Comparison of ENCODE assay signal across 8 cellular contexts in genomic region chr1:248825136-248825535, GRCh38. TPM values are rescaled to one million over a fixed set of nuclear protein-coding genes. Genes with fewer than 3 reads are reported as not detected.
DNase-seq lines count a peak whose midpoint lies in the region; ATAC-seq, FAIRE-seq and TF ChIP-seq lines count a peak whose summit lies in the region.

No MANE protein-coding gene starts in this region.

- H3K27me3 ChIP-seq in CD8-positive, alpha-beta memory T cell (ENCODE audit: insufficient read depth, low read length, poor library complexity, severe bottlenecking) = no peaks in the 10 kb centered on the region

- CTCF ChIA-PET in CD8-positive, alpha-beta memory T cell (lab: Charles Lee) = interaction anchor here (1.6 to 5.1 kb wide), 5 partner anchors 13 to 48 kb away, joined by 4 to 49 read pairs (median 6); partner anchors contain the start of genes ZNF672 and ZNF692

- H3K36me3 Mint-ChIP-seq in CD8-positive, alpha-beta memory T cell = peaks cover 0 to 56% (median 8%) of the 10 kb centered on the region in 3 donors

- ATAC-seq in omental fat pad (ENCODE audit: low FRiP score) (no peak), GM18519 (IDR thresholded peaks at IDR 0.05; ENCODE audit: low FRiP score, unreplicated experiment) (no peak)

- peak in 1 of 5 donors; percentile 44 for DNase-seq in CD8-positive, alpha-beta memory T cell
- DNase-seq in RKO (ENCODE audit: low spot score) (peak; percentile 47), epithelial cell of esophagus (ENCODE audit: low read depth) (no peak), omental fat pad (ENCODE audit: low spot score) (peak; percentile 18), pons (ENCODE audit: low spot score) (no peak), AG08395 (ENCODE audit: low spot score) (no peak), D721Med (ENCODE audit: insufficient read length, low spot score) (no peak)

- peaks cover 9% of the 10 kb centered on the region for H3K36me3 ChIP-seq in CD8-positive, alpha-beta memory T cell (ENCODE audit: insufficient read depth, low read length)

- H3K4me3 ChIP-seq in CD8-positive, alpha-beta memory T cell (ENCODE audit: low read length) = peak overlapping the region; percentile 98
- peak overlapping the region; percentile 95 for H3K4me3 ChIP-seq in epithelial cell of esophagus (ENCODE audit: low read length)

- no peak for FAIRE-seq in D721Med (lab: Jason Lieb, UNC)

- H3K9me3 ChIP-seq in CD8-positive, alpha-beta memory T cell (ENCODE audit: low read length) = no peaks in the 10 kb centered on the region

- H3K27ac Mint-ChIP-seq in CD8-positive, alpha-beta memory T cell = peak overlapping the region; percentile 92 to 100 (median 99)

- H3K4me1 Mint-ChIP-seq in CD8-positive, alpha-beta memory T cell = peaks cover 58 to 71% (median 70%) of the 10 kb centered on the region in 3 donors

- no peaks in the 10 kb centered on the region for H3K9me3 Mint-ChIP-seq in CD8-positive, alpha-beta memory T cell

- TF ChIP-seq CTCF in epithelial cell of esophagus (IDR thresholded peaks at IDR 0.05; ENCODE audit: insufficient read depth, low read depth, low read length, missing control alignments) (no peak), omental fat pad (IDR thresholded peaks at IDR 0.05) (no peak), D721Med (IDR thresholded peaks at IDR 0.05; ENCODE audit: insufficient read depth, missing control alignments) (no peak)

- peak overlapping the region; percentile 97 for H3K27ac ChIP-seq in CD8-positive, alpha-beta memory T cell (ENCODE audit: low read depth, low read length)

- peaks cover 58% of the 10 kb centered on the region for H3K4me1 ChIP-seq in CD8-positive, alpha-beta memory T cell (ENCODE audit: insufficient read depth, low read length)

- POLR2A ChIA-PET in CD8-positive, alpha-beta memory T cell (lab: Charles Lee) = interaction anchor here (1.1 to 4.5 kb wide), 3 partner anchors 13 to 48 kb away, joined by 7 to 31 read pairs (median 13); partner anchors contain the start of genes ZNF672 and ZNF692

- H3K4me3 Mint-ChIP-seq in CD8-positive, alpha-beta memory T cell = peak overlapping the region; percentile 89 to 99 (median 97)

- peaks cover 0 to 3% of the 10 kb centered on the region in 2 donors for H3K27me3 Mint-ChIP-seq in CD8-positive, alpha-beta memory T cell

RNA-seq across cellular contexts. Expression of gene SH3BP5L, which starts 0.6 kb away (rescaled TPM):
- 10 to 100 TPM; 20.1 to 21.8 TPM for total RNA-seq in CD8-positive, alpha-beta memory T cell
- 3.8 TPM for polyA plus RNA-seq in CD8-positive, alpha-beta memory T cell
- total RNA-seq in omental fat pad = 10 to 100 TPM in 3 of 4 donors, 1 to 10 TPM in 1; 9.7 to 20.0 (median 15.2) TPM

RNA-seq across cellular contexts. Expression of gene ZNF672, which starts 12.9 kb away (rescaled TPM):
- total RNA-seq in CD8-positive, alpha-beta memory T cell = 10 to 100 TPM; 52.1 to 55.2 TPM
- 29.6 TPM for polyA plus RNA-seq in CD8-positive, alpha-beta memory T cell
- 10 to 100 TPM; 25.5 to 40.8 (median 26.8) TPM for total RNA-seq in omental fat pad

RNA-seq across cellular contexts. Expression of gene ZNF692, which starts 33.7 kb away (rescaled TPM):
- 10 to 100 TPM; 56.0 to 58.7 TPM for total RNA-seq in CD8-positive, alpha-beta memory T cell
- polyA plus RNA-seq in CD8-positive, alpha-beta memory T cell = 9.6 TPM
- 10 to 100 TPM; 18.4 to 30.6 (median 24.8) TPM for total RNA-seq in omental fat pad

Comparison
In these comparisons a context has a peak if more than half of its experiments do, and no peak if none do; other contexts are left out.
1. DNase-seq: peak in RKO (single experiment) and omental fat pad (single experiment); none in epithelial cell of esophagus (single experiment), pons (single experiment), AG08395 (single experiment) and D721Med (single experiment).